In the genomic region with DNA sequence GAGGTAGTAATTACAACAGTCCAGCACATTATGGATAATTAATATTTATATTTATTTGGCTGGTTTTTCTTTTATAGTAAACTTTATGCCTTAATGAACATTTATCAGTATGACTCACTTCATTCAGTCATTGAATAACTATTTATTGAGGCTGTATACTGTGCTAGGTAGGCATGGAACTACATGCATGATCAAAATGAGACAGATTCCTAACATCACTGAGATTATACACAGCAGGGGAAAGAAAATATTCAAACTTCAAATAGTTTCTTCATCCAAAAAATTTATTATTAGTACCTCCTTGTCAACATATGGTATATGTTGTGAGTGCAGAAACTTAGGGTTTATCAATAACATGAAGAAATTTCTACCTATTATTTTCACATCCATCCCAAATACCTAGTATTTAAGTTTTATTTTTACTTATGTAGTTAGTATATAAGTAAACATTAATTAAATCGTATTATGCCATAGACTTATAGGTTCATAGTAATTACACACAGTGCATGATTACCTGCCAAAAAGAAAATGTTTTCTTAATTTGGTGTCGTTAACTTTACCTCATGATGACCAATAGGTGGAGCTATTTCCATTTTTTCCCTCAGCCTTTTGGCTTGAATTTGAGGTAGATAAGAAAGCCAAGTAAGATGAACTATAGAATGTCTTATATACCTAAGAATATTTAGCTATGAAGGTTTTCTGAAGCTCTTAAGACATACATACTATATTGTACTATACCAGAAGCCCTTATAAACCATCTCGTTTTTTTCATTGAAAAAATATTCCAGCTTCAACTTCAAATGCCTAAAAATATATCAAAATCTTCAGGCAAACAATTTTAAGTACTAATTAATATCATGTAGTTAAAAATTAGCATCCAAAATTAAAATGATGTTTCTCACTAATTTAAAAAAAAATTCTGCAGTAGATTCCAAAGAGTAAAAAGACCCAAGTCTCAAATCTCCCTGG, we compare ENCODE assay signal across 1 cellular context.
TF ChIP-seq lines count a peak whose summit lies in the region.

No MANE protein-coding gene starts in this region.

TF ChIP-seq in HepG2, 621 proteins besides CTCF, POLR2A, EP300 and RAD21:
- TF ChIP-seq SMC3 (IDR thresholded peaks at IDR 0.05; ENCODE audit: low read length) = peak; percentile 67; the same call in 1 of the 2 replicates
- TF ChIP-seq, protein P1, sequence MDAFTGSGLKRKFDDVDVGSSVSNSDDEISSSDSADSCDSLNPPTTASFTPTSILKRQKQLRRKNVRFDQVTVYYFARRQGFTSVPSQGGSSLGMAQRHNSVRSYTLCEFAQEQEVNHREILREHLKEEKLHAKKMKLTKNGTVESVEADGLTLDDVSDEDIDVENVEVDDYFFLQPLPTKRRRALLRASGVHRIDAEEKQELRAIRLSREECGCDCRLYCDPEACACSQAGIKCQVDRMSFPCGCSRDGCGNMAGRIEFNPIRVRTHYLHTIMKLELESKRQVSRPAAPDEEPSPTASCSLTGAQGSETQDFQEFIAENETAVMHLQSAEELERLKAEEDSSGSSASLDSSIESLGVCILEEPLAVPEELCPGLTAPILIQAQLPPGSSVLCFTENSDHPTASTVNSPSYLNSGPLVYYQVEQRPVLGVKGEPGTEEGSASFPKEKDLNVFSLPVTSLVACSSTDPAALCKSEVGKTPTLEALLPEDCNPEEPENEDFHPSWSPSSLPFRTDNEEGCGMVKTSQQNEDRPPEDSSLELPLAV (CRISPR knock-in tag; conservative IDR thresholded peaks at IDR 0.05; ENCODE audit: low read depth) = no peak
- TF ChIP-seq MIXL1 (CRISPR knock-in tag; IDR thresholded peaks at IDR 0.05) = 0 out of 2 replicates have a peak, but pooled peaks have one; percentile 30
- TF ChIP-seq STAG1 (CRISPR knock-in tag; IDR thresholded peaks at IDR 0.05) = peak; percentile 70
- TF ChIP-seq, protein P2, sequence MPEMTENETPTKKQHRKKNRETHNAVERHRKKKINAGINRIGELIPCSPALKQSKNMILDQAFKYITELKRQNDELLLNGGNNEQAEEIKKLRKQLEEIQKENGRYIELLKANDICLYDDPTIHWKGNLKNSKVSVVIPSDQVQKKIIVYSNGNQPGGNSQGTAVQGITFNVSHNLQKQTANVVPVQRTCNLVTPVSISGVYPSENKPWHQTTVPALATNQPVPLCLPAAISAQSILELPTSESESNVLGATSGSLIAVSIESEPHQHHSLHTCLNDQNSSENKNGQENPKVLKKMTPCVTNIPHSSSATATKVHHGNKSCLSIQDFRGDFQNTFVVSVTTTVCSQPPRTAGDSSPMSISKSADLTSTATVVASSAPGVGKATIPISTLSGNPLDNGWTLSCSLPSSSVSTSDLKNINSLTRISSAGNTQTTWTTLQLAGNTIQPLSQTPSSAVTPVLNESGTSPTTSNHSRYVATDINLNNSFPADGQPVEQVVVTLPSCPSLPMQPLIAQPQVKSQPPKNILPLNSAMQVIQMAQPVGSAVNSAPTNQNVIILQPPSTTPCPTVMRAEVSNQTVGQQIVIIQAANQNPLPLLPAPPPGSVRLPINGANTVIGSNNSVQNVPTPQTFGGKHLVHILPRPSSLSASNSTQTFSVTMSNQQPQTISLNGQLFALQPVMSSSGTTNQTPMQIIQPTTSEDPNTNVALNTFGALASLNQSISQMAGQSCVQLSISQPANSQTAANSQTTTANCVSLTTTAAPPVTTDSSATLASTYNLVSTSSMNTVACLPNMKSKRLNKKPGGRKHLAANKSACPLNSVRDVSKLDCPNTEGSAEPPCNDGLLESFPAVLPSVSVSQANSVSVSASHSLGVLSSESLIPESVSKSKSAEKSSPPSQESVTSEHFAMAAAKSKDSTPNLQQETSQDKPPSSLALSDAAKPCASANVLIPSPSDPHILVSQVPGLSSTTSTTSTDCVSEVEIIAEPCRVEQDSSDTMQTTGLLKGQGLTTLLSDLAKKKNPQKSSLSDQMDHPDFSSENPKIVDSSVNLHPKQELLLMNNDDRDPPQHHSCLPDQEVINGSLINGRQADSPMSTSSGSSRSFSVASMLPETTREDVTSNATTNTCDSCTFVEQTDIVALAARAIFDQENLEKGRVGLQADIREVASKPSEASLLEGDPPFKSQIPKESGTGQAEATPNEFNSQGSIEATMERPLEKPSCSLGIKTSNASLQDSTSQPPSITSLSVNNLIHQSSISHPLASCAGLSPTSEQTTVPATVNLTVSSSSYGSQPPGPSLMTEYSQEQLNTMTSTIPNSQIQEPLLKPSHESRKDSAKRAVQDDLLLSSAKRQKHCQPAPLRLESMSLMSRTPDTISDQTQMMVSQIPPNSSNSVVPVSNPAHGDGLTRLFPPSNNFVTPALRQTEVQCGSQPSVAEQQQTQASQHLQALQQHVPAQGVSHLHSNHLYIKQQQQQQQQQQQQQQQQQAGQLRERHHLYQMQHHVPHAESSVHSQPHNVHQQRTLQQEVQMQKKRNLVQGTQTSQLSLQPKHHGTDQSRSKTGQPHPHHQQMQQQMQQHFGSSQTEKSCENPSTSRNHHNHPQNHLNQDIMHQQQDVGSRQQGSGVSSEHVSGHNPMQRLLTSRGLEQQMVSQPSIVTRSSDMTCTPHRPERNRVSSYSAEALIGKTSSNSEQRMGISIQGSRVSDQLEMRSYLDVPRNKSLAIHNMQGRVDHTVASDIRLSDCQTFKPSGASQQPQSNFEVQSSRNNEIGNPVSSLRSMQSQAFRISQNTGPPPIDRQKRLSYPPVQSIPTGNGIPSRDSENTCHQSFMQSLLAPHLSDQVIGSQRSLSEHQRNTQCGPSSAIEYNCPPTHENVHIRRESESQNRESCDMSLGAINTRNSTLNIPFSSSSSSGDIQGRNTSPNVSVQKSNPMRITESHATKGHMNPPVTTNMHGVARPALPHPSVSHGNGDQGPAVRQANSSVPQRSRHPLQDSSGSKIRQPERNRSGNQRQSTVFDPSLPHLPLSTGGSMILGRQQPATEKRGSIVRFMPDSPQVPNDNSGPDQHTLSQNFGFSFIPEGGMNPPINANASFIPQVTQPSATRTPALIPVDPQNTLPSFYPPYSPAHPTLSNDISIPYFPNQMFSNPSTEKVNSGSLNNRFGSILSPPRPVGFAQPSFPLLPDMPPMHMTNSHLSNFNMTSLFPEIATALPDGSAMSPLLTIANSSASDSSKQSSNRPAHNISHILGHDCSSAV (CRISPR knock-in tag; IDR thresholded peaks at IDR 0.05; ENCODE audit: borderline replicate concordance) = no peak
